1 cellular context compared by ENCODE assay signal in the genomic region with DNA sequence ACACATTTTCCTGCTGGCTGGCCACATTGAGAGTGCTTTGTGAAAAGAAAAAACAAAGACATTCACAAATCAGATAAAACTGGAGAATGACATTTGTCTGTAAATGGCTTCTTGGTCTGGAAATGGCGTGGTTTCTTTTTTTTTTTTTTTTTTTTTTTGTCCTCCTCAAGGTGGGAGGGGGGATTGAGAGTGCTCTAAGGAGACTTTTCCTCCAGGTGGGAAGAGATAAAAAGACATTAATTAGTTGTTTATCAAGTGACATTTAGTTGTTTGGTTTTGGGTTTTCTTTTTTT.
A peak's percentile ranks its signal among the peaks of the same experiment; 100 is the strongest.
TF ChIP-seq lines count a peak whose summit lies in the region.

No MANE protein-coding gene starts in this region.

TF ChIP-seq in HEK293, 187 proteins besides CTCF, POLR2A, EP300 and RAD21 (continued from another document):
- TF ChIP-seq, protein P1, sequence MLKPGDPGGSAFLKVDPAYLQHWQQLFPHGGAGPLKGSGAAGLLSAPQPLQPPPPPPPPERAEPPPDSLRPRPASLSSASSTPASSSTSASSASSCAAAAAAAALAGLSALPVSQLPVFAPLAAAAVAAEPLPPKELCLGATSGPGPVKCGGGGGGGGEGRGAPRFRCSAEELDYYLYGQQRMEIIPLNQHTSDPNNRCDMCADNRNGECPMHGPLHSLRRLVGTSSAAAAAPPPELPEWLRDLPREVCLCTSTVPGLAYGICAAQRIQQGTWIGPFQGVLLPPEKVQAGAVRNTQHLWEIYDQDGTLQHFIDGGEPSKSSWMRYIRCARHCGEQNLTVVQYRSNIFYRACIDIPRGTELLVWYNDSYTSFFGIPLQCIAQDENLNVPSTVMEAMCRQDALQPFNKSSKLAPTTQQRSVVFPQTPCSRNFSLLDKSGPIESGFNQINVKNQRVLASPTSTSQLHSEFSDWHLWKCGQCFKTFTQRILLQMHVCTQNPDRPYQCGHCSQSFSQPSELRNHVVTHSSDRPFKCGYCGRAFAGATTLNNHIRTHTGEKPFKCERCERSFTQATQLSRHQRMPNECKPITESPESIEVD (tag by site-specific recombination; IDR thresholded peaks at IDR 0.05), result 0 out of 2 replicates have a peak, but pooled peaks have one; percentile 13
- no peak for TF ChIP-seq ZNF558 (tag by site-specific recombination; IDR thresholded peaks at IDR 0.05)
